ENCODE assay signal across 14 cellular contexts in genomic region chr1:15765495-15766194, GRCh38. TPM values are rescaled to one million over a fixed set of nuclear protein-coding genes. Genes with fewer than 3 reads are reported as not detected.
DNase-seq lines count a peak whose midpoint lies in the region; ATAC-seq and TF ChIP-seq lines count a peak whose summit lies in the region.
"Had no signal": no experiment of that assay in that cellular context is flagged by ENCODE, and none has a peak within 500 bp of the region (broad histone marks: within the 10 kb centered on the region; RNA-seq: fewer than 3 reads in every experiment).

No MANE protein-coding gene starts in this region.

- H4K20me1 ChIP-seq in PC-9 (ENCODE audit: insufficient read depth): no peaks in the 10 kb centered on the region

- H3K9me2 ChIP-seq in PC-9 (ENCODE audit: insufficient read depth): no peaks in the 10 kb centered on the region

- H3K9me3 ChIP-seq in CD8-positive, alpha-beta T cell (ENCODE audit: low read length): no peaks in the 10 kb centered on the region
- no peaks in the 10 kb centered on the region for H3K9me3 ChIP-seq in PC-9 (ENCODE audit: insufficient read depth, low read depth)
- H3K9me3 ChIP-seq: Peyer's patch had no signal

- H3K27me3 Mint-ChIP-seq in WTC11 (ENCODE audit: low read depth): no peaks in the 10 kb centered on the region
- H3K27me3 Mint-ChIP-seq in CD8-positive, alpha-beta T cell (ENCODE audit: low read depth): peaks cover 33% of the 10 kb centered on the region

- POLR2A ChIA-PET in WTC11 (lab: Charles Lee) (no interaction called here), PC-9 (lab: Charles Lee; ENCODE audit: unreplicated experiment) (no interaction called here)
- POLR2A ChIA-PET in CD8-positive, alpha-beta T cell (lab: Charles Lee): no interaction called here

- CTCF ChIA-PET in WTC11 (lab: Charles Lee) (interaction anchor here (0.8 to 1.3 kb wide), 3 partner anchors 24 to 66 kb away, joined by 4 to 6 read pairs (median 5); no protein-coding TSS in a partner anchor), PC-9 (lab: Charles Lee) (no interaction called here)
- CTCF ChIA-PET in CD8-positive, alpha-beta T cell (lab: Charles Lee): no interaction called here

- BruUV-seq in PC-9 (replicated peaks; lab: Mats Ljungman, UMichigan): no TSS peak

- peaks cover 3% of the 10 kb centered on the region for H3K27me3 ChIP-seq in CD8-positive, alpha-beta T cell (ENCODE audit: insufficient read depth, low read length)
- H3K27me3 ChIP-seq in PC-9 (ENCODE audit: insufficient read depth, low read depth): no peaks in the 10 kb centered on the region
- H3K27me3 ChIP-seq: Peyer's patch had no signal

- peak; percentile 25 for DNase-seq in H4 (ENCODE audit: low spot score)
- DNase-seq in WTC11 (ENCODE audit: low spot score): no peak
- peak; percentile 86 for DNase-seq in fibroblast of the aortic adventitia (ENCODE audit: low read depth)
- DNase-seq in stromal cell of bone marrow (ENCODE audit: low read depth): peak; percentile 28
- no peak for DNase-seq in activated effector memory CD4-positive, alpha-beta T cell treated with Interleukin-2 at 50 U/mL for 16 hours
- DNase-seq in CD8-positive, alpha-beta T cell: no peak
- no peak for DNase-seq in PC-9
- DNase-seq in NCI-H524 treated with DMSO at 0.1 percent for 48 hours (lab: John Stamatoyannopoulos, UW): no peak
- DNase-seq: activated B cell treated with CpG ODN at 0.5 μM for 24 hours; activated effector memory CD4-positive, alpha-beta T cell treated with anti-CD3 and anti-CD28 coated beads, Interleukin-2, amount 50 U/mL, for 16 hours; DMS53; immature natural killer cell; Peyer's patch; stimulated activated CD4-positive, alpha-beta T cell treated with anti-CD3 and anti-CD28 coated beads, Interleukin-4, amount 100 ng/mL, for 4 hours had no signal

- no peak for ATAC-seq in WTC11
- ATAC-seq in CD8-positive, alpha-beta T cell: no peak

- no peak overlapping the region for H3K4me3 Mint-ChIP-seq in WTC11
- no peak overlapping the region for H3K4me3 Mint-ChIP-seq in CD8-positive, alpha-beta T cell
- H3K4me3 Mint-ChIP-seq: activated B cell treated with CpG ODN at 0.5 μM for 24 hours, immature natural killer cell had no signal

- no peaks in the 10 kb centered on the region for H3K79me2 ChIP-seq in PC-9 (ENCODE audit: low read depth)

- H3K36me3 ChIP-seq in CD8-positive, alpha-beta T cell (ENCODE audit: insufficient read depth, low read length): no peaks in the 10 kb centered on the region
- H3K36me3 ChIP-seq in PC-9 (ENCODE audit: low read depth): no peaks in the 10 kb centered on the region; the same call in 1 of the 2 replicates

- H3K4me3 ChIP-seq in fibroblast of the aortic adventitia (ENCODE audit: low read depth, low read length): no peak overlapping the region
- no peak overlapping the region for H3K4me3 ChIP-seq in CD8-positive, alpha-beta T cell (ENCODE audit: low read depth, low read length)
- no peak overlapping the region for H3K4me3 ChIP-seq in PC-9

- no peak overlapping the region for H2AFZ ChIP-seq in PC-9

- H3K4me1 ChIP-seq in CD8-positive, alpha-beta T cell (ENCODE audit: insufficient read depth, low read length): no peaks in the 10 kb centered on the region
- peaks cover 8% of the 10 kb centered on the region; the same call in 1 of the 2 replicates for H3K4me1 ChIP-seq in PC-9 (replicated peaks; ENCODE audit: insufficient read depth)

- TF ChIP-seq CTCF in WTC11 (IDR thresholded peaks at IDR 0.05) (no peak), fibroblast of the aortic adventitia (IDR thresholded peaks at IDR 0.05; ENCODE audit: insufficient read depth, low read length) (no peak), PC-9 (conservative IDR thresholded peaks at IDR 0.05) (no peak)
- no peak for TF ChIP-seq CTCF in CD8-positive, alpha-beta T cell (IDR thresholded peaks at IDR 0.05)

- H3K4me1 Mint-ChIP-seq in WTC11: peaks cover 25% of the 10 kb centered on the region
- H3K4me1 Mint-ChIP-seq in CD8-positive, alpha-beta T cell (ENCODE audit: low read depth): no peaks in the 10 kb centered on the region
- H3K4me1 Mint-ChIP-seq: activated B cell treated with CpG ODN at 0.5 μM for 24 hours, immature natural killer cell had no signal

- H3K27ac Mint-ChIP-seq in WTC11: peak overlapping the region; percentile 57; the same call in 1 of the 2 replicates
- H3K27ac Mint-ChIP-seq in CD8-positive, alpha-beta T cell: no peak overlapping the region
- H3K27ac Mint-ChIP-seq: activated B cell treated with CpG ODN at 0.5 μM for 24 hours, immature natural killer cell had no signal

- peaks cover 42% of the 10 kb centered on the region for H3K36me3 Mint-ChIP-seq in WTC11
- no peaks in the 10 kb centered on the region for H3K36me3 Mint-ChIP-seq in CD8-positive, alpha-beta T cell
- H3K36me3 Mint-ChIP-seq: immature natural killer cell had no signal

- H3K4me2 ChIP-seq in PC-9: no peak overlapping the region

- H3K27ac ChIP-seq in CD8-positive, alpha-beta T cell (ENCODE audit: low read depth, low read length): no peak overlapping the region
- H3K27ac ChIP-seq in PC-9: no peak overlapping the region

- no peaks in the 10 kb centered on the region for H3F3A ChIP-seq in PC-9 (ENCODE audit: insufficient read depth, low read depth)

- H3K9me3 Mint-ChIP-seq in WTC11: no peaks in the 10 kb centered on the region
- H3K9me3 Mint-ChIP-seq in CD8-positive, alpha-beta T cell: no peaks in the 10 kb centered on the region
- H3K9me3 Mint-ChIP-seq: activated B cell treated with CpG ODN at 0.5 μM for 24 hours, immature natural killer cell had no signal

- intact Hi-C loops in CD8-positive, alpha-beta T cell (cut with DNase I, micrococcal nuclease): no loop called here
- intact Hi-C loops in PC-9 (cut with micrococcal nuclease; ENCODE audit: unreplicated experiment): no loop called here

TF ChIP-seq in WTC11, 78 proteins besides CTCF, POLR2A, EP300 and RAD21:
- no peak for TF ChIP-seq CREM (CRISPR knock-in tag; IDR thresholded peaks at IDR 0.05)
- TF ChIP-seq PRDM15 (CRISPR knock-in tag; IDR thresholded peaks at IDR 0.05): no peak
TF ChIP-seq in WTC11: peak in this region for 0.

RNA-seq across cellular contexts. Expression of gene FBLIM1, which starts 7.0 kb away (rescaled TPM):
- 33.0 and 38.9 TPM in 2 replicates for total RNA-seq in H4 (2014; rRNA removed; shearing (Covaris generic))
- total RNA-seq in WTC11 (2021): 70.9 to 78.3 TPM (median 76.6 TPM) in 3 replicates
- 41.0 and 114 TPM in 2 replicates for total RNA-seq in fibroblast of the aortic adventitia (ENCODE audit: low replicate concordance)
- under 1 TPM in 1 of 2 experiments, not detected in 1; 0.30 TPM for total RNA-seq in CD8-positive, alpha-beta T cell
- total RNA-seq in PC-9 (2021): 57.2 and 114 TPM in 2 replicates
- total RNA-seq: activated B cell treated with CpG ODN at 0.5 μM for 24 hours had no signal

RNA-seq across cellular contexts. Expression of gene TMEM82, which starts 23.3 kb away (rescaled TPM):
- total RNA-seq in H4 (2014; rRNA removed; shearing (Covaris generic)): not detected in 2 replicates
- total RNA-seq in WTC11 (2021) (0.48 to 1.4 TPM (median 0.94 TPM) in 3 replicates), fibroblast of the aortic adventitia (ENCODE audit: low replicate concordance) (not detected in 2 replicates), PC-9 (2021) (not detected in 2 replicates)
- not detected for total RNA-seq in CD8-positive, alpha-beta T cell
- total RNA-seq: activated B cell treated with CpG ODN at 0.5 μM for 24 hours had no signal

RNA-seq across cellular contexts. Expression of gene SLC25A34, which starts 29.6 kb away (rescaled TPM):
- 0.10 and 0.47 TPM in 2 replicates for total RNA-seq in H4 (2014; rRNA removed; shearing (Covaris generic))
- 0.82 to 2.0 TPM (median 1.1 TPM) in 3 replicates for total RNA-seq in WTC11 (2021)
- 0.54 and 0.65 TPM in 2 replicates for total RNA-seq in fibroblast of the aortic adventitia (ENCODE audit: low replicate concordance)
- 1 to 10 TPM; 1.4 to 2.2 TPM for total RNA-seq in CD8-positive, alpha-beta T cell
- total RNA-seq in PC-9 (2021): 1.4 and 1.7 TPM in 2 replicates

RNA-seq across cellular contexts. Expression of gene UQCRHL, which starts 41.8 kb away (rescaled TPM):
- 4.9 and 6.0 TPM in 2 replicates for total RNA-seq in H4 (2014; rRNA removed; shearing (Covaris generic))
- 2.6 to 3.8 TPM (median 2.7 TPM) in 3 replicates for total RNA-seq in WTC11 (2021)
- total RNA-seq in fibroblast of the aortic adventitia (ENCODE audit: low replicate concordance): 1.9 and 2.0 TPM in 2 replicates
- total RNA-seq in CD8-positive, alpha-beta T cell: under 1 TPM; 0.53 to 0.81 TPM
- 4.9 and 5.1 TPM in 2 replicates for total RNA-seq in PC-9 (2021)

Comparison
In these comparisons a context has a peak if more than half of its experiments do, and no peak if none do; other contexts are left out.
1. DNase-seq: peak in H4 (single experiment), fibroblast of the aortic adventitia (single experiment) and stromal cell of bone marrow (single experiment); none in WTC11 (single experiment), activated effector memory CD4-positive, alpha-beta T cell treated with Interleukin-2 at 50 U/mL for 16 hours (single experiment), CD8-positive, alpha-beta T cell (0 of 7), PC-9 (0 of 2) and NCI-H524 treated with DMSO at 0.1 percent for 48 hours (single experiment).
2. RNA of gene FBLIM1, which starts 7.0 kb away (total RNA-seq): 70.9 to 78.3 TPM in WTC11, 57.2 to 114 TPM in PC-9, 41.0 to 114 TPM in fibroblast of the aortic adventitia and 33.0 to 38.9 TPM in H4; 0.30 TPM in CD8-positive, alpha-beta T cell; every median in the first group is over 10 times any median in the second.